11 cellular contexts compared by ENCODE assay signal in genomic region chr6:11412011-11412424, GRCh38.
DNase-seq lines count a peak whose midpoint lies in the region; ATAC-seq and TF ChIP-seq lines count a peak whose summit lies in the region.
"Had no signal": no experiment of that assay in that cellular context is flagged by ENCODE, and none has a peak within 500 bp of the region (broad histone marks: within the 10 kb centered on the region; RNA-seq: fewer than 3 reads in every experiment).

No MANE protein-coding gene starts in this region.

- no peaks in the 10 kb centered on the region for H3K27me3 Mint-ChIP-seq in activated CD4-positive, alpha-beta T cell treated with anti-CD3 and anti-CD28 coated beads for 36 hours
- no peaks in the 10 kb centered on the region for H3K27me3 Mint-ChIP-seq in stimulated activated naive B cell treated with anti-CD40 and anti-IgM and Interleukin-4, amounts not matched to agents 10 μg/mL and 1 μg/mL and 100 μg/mL, for 72 hours
- peaks cover 2% of the 10 kb centered on the region for H3K27me3 Mint-ChIP-seq in glutamatergic neuron (ENCODE audit: unreplicated experiment)

- peak overlapping the region; percentile 6; the same call in 1 of the 2 replicates for H3K27ac ChIP-seq in SJSA1
- peak overlapping the region in 43 of 59 donors; percentile 4 to 84 (median 41) for H3K27ac ChIP-seq in dorsolateral prefrontal cortex
- H3K27ac ChIP-seq: testis had no signal

- CTCF ChIA-PET in activated CD4-positive, alpha-beta T cell treated with anti-CD3 and anti-CD28 coated beads for 36 hours (lab: Charles Lee): interaction anchor here (1.3 kb wide), 1 partner anchor 47 kb away, joined by 4 read pairs; no protein-coding TSS in a partner anchor

- no peaks in the 10 kb centered on the region; the same call in 1 of the 2 replicates for H3K9me3 ChIP-seq in SJSA1 (replicated peaks)
- H3K9me3 ChIP-seq: testis had no signal

- no peaks in the 10 kb centered on the region for H3K36me3 Mint-ChIP-seq in activated CD4-positive, alpha-beta T cell treated with anti-CD3 and anti-CD28 coated beads for 36 hours (ENCODE audit: low read depth)
- H3K36me3 Mint-ChIP-seq in stimulated activated naive B cell treated with anti-CD40 and anti-IgM and Interleukin-4, amounts not matched to agents 10 μg/mL and 1 μg/mL and 100 μg/mL, for 72 hours: no peaks in the 10 kb centered on the region
- no peaks in the 10 kb centered on the region for H3K36me3 Mint-ChIP-seq in glutamatergic neuron (ENCODE audit: unreplicated experiment)

- H3K27ac Mint-ChIP-seq in activated CD4-positive, alpha-beta T cell treated with anti-CD3 and anti-CD28 coated beads for 36 hours: peak overlapping the region; percentile 77
- H3K27ac Mint-ChIP-seq in stimulated activated naive B cell treated with anti-CD40 and anti-IgM and Interleukin-4, amounts not matched to agents 10 μg/mL and 1 μg/mL and 100 μg/mL, for 72 hours: peak overlapping the region; percentile 1
- H3K27ac Mint-ChIP-seq in glutamatergic neuron (ENCODE audit: unreplicated experiment): no peak overlapping the region

- POLR2A ChIA-PET in activated CD4-positive, alpha-beta T cell treated with anti-CD3 and anti-CD28 coated beads for 36 hours (lab: Charles Lee): interaction anchor here (1.7 kb wide), 1 partner anchor 58 kb away, joined by 3 read pairs; no protein-coding TSS in a partner anchor

- peaks cover 3% of the 10 kb centered on the region for H3K9me3 Mint-ChIP-seq in activated CD4-positive, alpha-beta T cell treated with anti-CD3 and anti-CD28 coated beads for 36 hours (ENCODE audit: low read depth)
- peaks cover 0 to 1% of the 10 kb centered on the region in 2 donors for H3K9me3 Mint-ChIP-seq in stimulated activated naive B cell treated with anti-CD40 and anti-IgM and Interleukin-4, amounts not matched to agents 10 μg/mL and 1 μg/mL and 100 μg/mL, for 72 hours
- no peaks in the 10 kb centered on the region for H3K9me3 Mint-ChIP-seq in glutamatergic neuron (ENCODE audit: unreplicated experiment)

- TF ChIP-seq CTCF in dorsolateral prefrontal cortex (IDR thresholded peaks at IDR 0.05 in 54 of 56, conservative IDR thresholded peaks at IDR 0.05 in 2 of 56; ENCODE audit: low read depth in 1 of 56, partially characterized antibody in 56 of 56) (no peak), glutamatergic neuron (IDR thresholded peaks at IDR 0.05; ENCODE audit: partially characterized antibody, unreplicated experiment) (no peak)

- ATAC-seq in activated CD4-positive, alpha-beta T cell treated with anti-CD3 and anti-CD28 coated beads for 36 hours: no peak
- no peak for ATAC-seq in stimulated activated naive B cell treated with anti-CD40 and anti-IgM and Interleukin-4, amounts not matched to agents 10 μg/mL and 1 μg/mL and 100 μg/mL, for 72 hours (replicated peaks)
- ATAC-seq in GM18861 (IDR thresholded peaks at IDR 0.05; ENCODE audit: unreplicated experiment): no peak

- H3K4me1 Mint-ChIP-seq in activated CD4-positive, alpha-beta T cell treated with anti-CD3 and anti-CD28 coated beads for 36 hours: peaks cover 52% of the 10 kb centered on the region
- H3K4me1 Mint-ChIP-seq in stimulated activated naive B cell treated with anti-CD40 and anti-IgM and Interleukin-4, amounts not matched to agents 10 μg/mL and 1 μg/mL and 100 μg/mL, for 72 hours: peaks cover 24 to 53% of the 10 kb centered on the region in 2 donors
- peaks cover 7% of the 10 kb centered on the region for H3K4me1 Mint-ChIP-seq in glutamatergic neuron (ENCODE audit: low read depth, unreplicated experiment)

- intact Hi-C loops in activated CD4-positive, alpha-beta T cell treated with anti-CD3 and anti-CD28 coated beads for 36 hours (cut with DNase I, micrococcal nuclease): loop anchor here (2.0 to 5.0 kb wide), 9 partner anchors 29 to 187 kb away; partner anchors contain the start of gene NEDD9 (in 1 of the 2)
- intact Hi-C loops in dorsolateral prefrontal cortex (cut with DNase I): no loop called here

- DNase-seq in activated CD4-positive, alpha-beta T cell treated with anti-CD3 and anti-CD28 coated beads for 36 hours: no peak
- DNase-seq in activated CD4-positive, alpha-beta T cell treated with anti-CD3 and anti-CD28 coated beads for 1 hour: no peak
- DNase-seq in SJSA1 (ENCODE audit: low read depth in 1 of 2, low spot score in 2 of 2) (peak in 1 of 2 experiments; percentile 11), dorsolateral prefrontal cortex (no peak), glutamatergic neuron (no peak)
- DNase-seq in stimulated activated naive B cell treated with anti-CD40 and anti-IgM and Interleukin-4, amounts not matched to agents 10 μg/mL and 1 μg/mL and 100 μg/mL, for 72 hours: no peak
- DNase-seq in effector CD4-positive, alpha-beta T cell: no peak
- DNase-seq: head of caudate nucleus, NCI-H2081 treated with DMSO at 0.1 percent for 48 hours, testis had no signal

- peaks cover 18% of the 10 kb centered on the region for H3K4me1 ChIP-seq in SJSA1 (replicated peaks)

- H3K4me3 ChIP-seq in SJSA1 (no peak overlapping the region), dorsolateral prefrontal cortex (no peak overlapping the region)
- H3K4me3 ChIP-seq: testis had no signal

- H3K27me3 ChIP-seq in SJSA1 (replicated peaks) (no peaks in the 10 kb centered on the region), dorsolateral prefrontal cortex (no peaks in the 10 kb centered on the region)
- H3K27me3 ChIP-seq: testis had no signal

- no peaks in the 10 kb centered on the region for H3K36me3 ChIP-seq in SJSA1

- H3K4me3 Mint-ChIP-seq in activated CD4-positive, alpha-beta T cell treated with anti-CD3 and anti-CD28 coated beads for 36 hours: no peak overlapping the region
- H3K4me3 Mint-ChIP-seq in stimulated activated naive B cell treated with anti-CD40 and anti-IgM and Interleukin-4, amounts not matched to agents 10 μg/mL and 1 μg/mL and 100 μg/mL, for 72 hours: peak overlapping the region in 1 of 2 donors; percentile 10
- no peak overlapping the region for H3K4me3 Mint-ChIP-seq in glutamatergic neuron (ENCODE audit: unreplicated experiment)

Comparison
In these comparisons a context has a peak if more than half of its experiments do, and no peak if none do; other contexts are left out.
1. intact Hi-C loops: an anchor here in activated CD4-positive, alpha-beta T cell treated with anti-CD3 and anti-CD28 coated beads for 36 hours (2.0 to 5.0 kb wide); none called in dorsolateral prefrontal cortex.